ENCODE assay signal across 8 cellular contexts in genomic region chr12:55715833-55716581, GRCh38.
DNase-seq lines count a peak whose midpoint lies in the region; ATAC-seq lines count a peak whose summit lies in the region.

BLOC1S1 (plus strand) TSS chr12:55716046; CDS start chr12:55716052, 6 bp downstream.

- peak within 1 kb of the TSS; percentile 82 for H3K9ac ChIP-seq in BLaER1

- H3K4me2 ChIP-seq in BLaER1 = peak within 1 kb of the TSS; percentile 93

- no peaks in the 10 kb centered on the region for H3K9me3 ChIP-seq in BLaER1

- peak; percentile 91 for ATAC-seq in GM19324 (IDR thresholded peaks at IDR 0.05; ENCODE audit: low FRiP score, unreplicated experiment)
- ATAC-seq in HG03460 (IDR thresholded peaks at IDR 0.05; ENCODE audit: unreplicated experiment) = peak; percentile 97

- DNase-seq in NCI-H526 (lab: John Stamatoyannopoulos, UW) = peak; percentile 83 to 92
- peak; percentile 97 for DNase-seq in activated CD4-positive, alpha-beta T cell treated with anti-CD3 and anti-CD28 coated beads for 48 hours
- peak; percentile 84 to 95 for DNase-seq in stimulated activated CD4-positive, alpha-beta T cell treated with anti-CD3 and anti-CD28 coated beads, Interleukin-1b, Interleukin-23, amount 100 ng/mL, for 4 hours (ENCODE audit: low read depth in 2 of 2)

- peak within 1 kb of the TSS; percentile 82 for H3K4me3 ChIP-seq in BLaER1

- H3K27me3 ChIP-seq in BLaER1 (no peaks in the 10 kb centered on the region), layer of hippocampus (ENCODE audit: control insufficient read depth, insufficient read depth, low read length) (no peaks in the 10 kb centered on the region)

- H3K4me1 ChIP-seq in BLaER1 = peaks cover 55% of the 10 kb centered on the region

- peaks cover 12% of the 10 kb centered on the region; the same call in 1 of the 2 replicates for H3K36me3 ChIP-seq in BLaER1

- H3K27ac ChIP-seq in BLaER1 (peak within 1 kb of the TSS; percentile 85), cingulate gyrus (ENCODE audit: low read depth, low read length) (peak within 1 kb of the TSS; percentile 94), layer of hippocampus (ENCODE audit: low read depth, low read length) (peak within 1 kb of the TSS; percentile 95)

- H4K20me1 ChIP-seq in BLaER1 = no peaks in the 10 kb centered on the region

Comparison
In these comparisons a context has a peak if more than half of its experiments do, and no peak if none do; other contexts are left out.
1. Peak in every context shown above with its lines: DNase-seq, ATAC-seq, H3K4me3 ChIP-seq and H3K27ac ChIP-seq.